14 cellular contexts compared by ENCODE assay signal in genomic region chr10:73073627-73074026, GRCh38. TPM values are rescaled to one million over a fixed set of nuclear protein-coding genes. Genes with fewer than 3 reads are reported as not detected.
DNase-seq lines count a peak whose midpoint lies in the region; ATAC-seq and FAIRE-seq lines count a peak whose summit lies in the region.
"Had no signal": no experiment of that assay in that cellular context is flagged by ENCODE, and none has a peak within 500 bp of the region (broad histone marks: within the 10 kb centered on the region; RNA-seq: fewer than 3 reads in every experiment).

No MANE protein-coding gene starts in this region.

- H3K27ac Mint-ChIP-seq in activated CD4-positive, alpha-beta T cell treated with anti-CD3 and anti-CD28 coated beads for 36 hours: no peak overlapping the region
- no peak overlapping the region for H3K27ac Mint-ChIP-seq in activated CD4-positive, alpha-beta T cell treated with anti-CD3 and anti-CD28 coated beads, Interleukin-2, amount 10 ng/mL, durations not matched to agents 7 days and 5 days
- peak overlapping the region; percentile 26 for H3K27ac Mint-ChIP-seq in activated T-helper 1 cell treated with anti-CD3 and anti-CD28 coated beads, Interleukin-12 subunit alpha, Interleukin-12 subunit beta, Interleukin-2, Interleukin-4 antibody, amounts not matched to agents 30 ng/mL and 10 ng/mL and 1 ng/mL, durations not matched to agents 14 hours and 24 hours and 36 hours
- peak overlapping the region; percentile 32 for H3K27ac Mint-ChIP-seq in stimulated activated effector memory CD8-positive, alpha-beta T cell treated with anti-CD3 and anti-CD28 coated beads, Interleukin-12 subunit alpha, Interleukin-12 subunit beta, amount 100 ng/mL, for 72 hours
- H3K27ac Mint-ChIP-seq: B cell; CD4-positive, alpha-beta T cell had no signal

- peaks cover 31% of the 10 kb centered on the region for H3K36me3 Mint-ChIP-seq in activated CD4-positive, alpha-beta T cell treated with anti-CD3 and anti-CD28 coated beads for 36 hours (ENCODE audit: low read depth)
- peaks cover 28% of the 10 kb centered on the region for H3K36me3 Mint-ChIP-seq in activated CD4-positive, alpha-beta T cell treated with anti-CD3 and anti-CD28 coated beads, Interleukin-2, amount 10 ng/mL, durations not matched to agents 7 days and 5 days (ENCODE audit: low read depth)
- peaks cover 33% of the 10 kb centered on the region for H3K36me3 Mint-ChIP-seq in activated T-helper 1 cell treated with anti-CD3 and anti-CD28 coated beads, Interleukin-12 subunit alpha, Interleukin-12 subunit beta, Interleukin-2, Interleukin-4 antibody, amounts not matched to agents 30 ng/mL and 10 ng/mL and 1 ng/mL, durations not matched to agents 14 hours and 24 hours and 36 hours (ENCODE audit: low read depth)
- peaks cover 97% of the 10 kb centered on the region for H3K36me3 Mint-ChIP-seq in stimulated activated effector memory CD8-positive, alpha-beta T cell treated with anti-CD3 and anti-CD28 coated beads, Interleukin-12 subunit alpha, Interleukin-12 subunit beta, amount 100 ng/mL, for 72 hours

- no peaks in the 10 kb centered on the region for H3K27me3 Mint-ChIP-seq in activated CD4-positive, alpha-beta T cell treated with anti-CD3 and anti-CD28 coated beads for 36 hours
- no peaks in the 10 kb centered on the region for H3K27me3 Mint-ChIP-seq in activated CD4-positive, alpha-beta T cell treated with anti-CD3 and anti-CD28 coated beads, Interleukin-2, amount 10 ng/mL, durations not matched to agents 7 days and 5 days
- no peaks in the 10 kb centered on the region for H3K27me3 Mint-ChIP-seq in activated T-helper 1 cell treated with anti-CD3 and anti-CD28 coated beads, Interleukin-12 subunit alpha, Interleukin-12 subunit beta, Interleukin-2, Interleukin-4 antibody, amounts not matched to agents 30 ng/mL and 10 ng/mL and 1 ng/mL, durations not matched to agents 14 hours and 24 hours and 36 hours (ENCODE audit: insufficient read depth)
- H3K27me3 Mint-ChIP-seq: B cell; CD4-positive, alpha-beta T cell had no signal

- no peak for DNase-seq in activated CD4-positive, alpha-beta T cell treated with anti-CD3 and anti-CD28 coated beads for 36 hours
- DNase-seq in activated CD4-positive, alpha-beta T cell treated with anti-CD3 and anti-CD28 coated beads, Interleukin-2, amount 10 ng/mL, durations not matched to agents 7 days and 5 days: no peak
- DNase-seq in GM19239 (ENCODE audit: insufficient read length, low spot score): no peak
- DNase-seq in activated T-helper 1 cell treated with anti-CD3 and anti-CD28 coated beads, Interleukin-12 subunit alpha, Interleukin-12 subunit beta, Interleukin-2, Interleukin-4 antibody, amounts not matched to agents 30 ng/mL and 10 ng/mL and 1 ng/mL, durations not matched to agents 14 hours and 24 hours and 36 hours (ENCODE audit: low spot score): no peak
- no peak for DNase-seq in stimulated activated effector memory CD8-positive, alpha-beta T cell treated with anti-CD3 and anti-CD28 coated beads, Interleukin-12 subunit alpha, Interleukin-12 subunit beta, amount 100 ng/mL, for 72 hours (ENCODE audit: low spot score in 2 of 2)
- no peak for DNase-seq in NCI-H446 (lab: John Stamatoyannopoulos, UW)
- DNase-seq in NCI-H82 treated with DMSO at 0.1 percent for 48 hours (lab: John Stamatoyannopoulos, UW; ENCODE audit: unreplicated experiment): no peak
- DNase-seq: C1 segment of cervical spinal cord; Calu3; CD4-positive, alpha-beta T cell; DMS 273 treated with DMSO at 0.1 percent for 48 hours; GM23248; H7 had no signal

- intact Hi-C loops in activated CD4-positive, alpha-beta T cell treated with anti-CD3 and anti-CD28 coated beads for 36 hours (cut with DNase I, micrococcal nuclease): no loop called here
- intact Hi-C loops in activated T-helper 1 cell treated with anti-CD3 and anti-CD28 coated beads, Interleukin-12 subunit alpha, Interleukin-12 subunit beta, Interleukin-2, Interleukin-4 antibody, amounts not matched to agents 30 ng/mL and 10 ng/mL and 1 ng/mL, durations not matched to agents 14 hours and 24 hours and 36 hours (cut with micrococcal nuclease): no loop called here

- POLR2A ChIA-PET in activated CD4-positive, alpha-beta T cell treated with anti-CD3 and anti-CD28 coated beads for 36 hours (lab: Charles Lee): no interaction called here
- POLR2A ChIA-PET in activated CD4-positive, alpha-beta T cell treated with anti-CD3 and anti-CD28 coated beads, Interleukin-2, amount 10 ng/mL, durations not matched to agents 7 days and 5 days (lab: Charles Lee): no interaction called here

- H3K9me3 Mint-ChIP-seq in activated CD4-positive, alpha-beta T cell treated with anti-CD3 and anti-CD28 coated beads for 36 hours (ENCODE audit: low read depth): no peaks in the 10 kb centered on the region
- H3K9me3 Mint-ChIP-seq in activated CD4-positive, alpha-beta T cell treated with anti-CD3 and anti-CD28 coated beads, Interleukin-2, amount 10 ng/mL, durations not matched to agents 7 days and 5 days: no peaks in the 10 kb centered on the region
- H3K9me3 Mint-ChIP-seq in activated T-helper 1 cell treated with anti-CD3 and anti-CD28 coated beads, Interleukin-12 subunit alpha, Interleukin-12 subunit beta, Interleukin-2, Interleukin-4 antibody, amounts not matched to agents 30 ng/mL and 10 ng/mL and 1 ng/mL, durations not matched to agents 14 hours and 24 hours and 36 hours: no peaks in the 10 kb centered on the region
- no peaks in the 10 kb centered on the region for H3K9me3 Mint-ChIP-seq in stimulated activated effector memory CD8-positive, alpha-beta T cell treated with anti-CD3 and anti-CD28 coated beads, Interleukin-12 subunit alpha, Interleukin-12 subunit beta, amount 100 ng/mL, for 72 hours
- H3K9me3 Mint-ChIP-seq: CD4-positive, alpha-beta T cell had no signal

- peak; percentile 39 for ATAC-seq in activated CD4-positive, alpha-beta T cell treated with anti-CD3 and anti-CD28 coated beads for 36 hours
- peak; percentile 65 for ATAC-seq in stimulated activated effector memory CD8-positive, alpha-beta T cell treated with anti-CD3 and anti-CD28 coated beads, Interleukin-12 subunit alpha, Interleukin-12 subunit beta, amount 100 ng/mL, for 72 hours

- peaks cover 18% of the 10 kb centered on the region for H3K4me1 Mint-ChIP-seq in activated CD4-positive, alpha-beta T cell treated with anti-CD3 and anti-CD28 coated beads for 36 hours
- peaks cover 13% of the 10 kb centered on the region for H3K4me1 Mint-ChIP-seq in activated CD4-positive, alpha-beta T cell treated with anti-CD3 and anti-CD28 coated beads, Interleukin-2, amount 10 ng/mL, durations not matched to agents 7 days and 5 days
- peaks cover 23% of the 10 kb centered on the region for H3K4me1 Mint-ChIP-seq in activated T-helper 1 cell treated with anti-CD3 and anti-CD28 coated beads, Interleukin-12 subunit alpha, Interleukin-12 subunit beta, Interleukin-2, Interleukin-4 antibody, amounts not matched to agents 30 ng/mL and 10 ng/mL and 1 ng/mL, durations not matched to agents 14 hours and 24 hours and 36 hours (ENCODE audit: low read depth)
- H3K4me1 Mint-ChIP-seq in stimulated activated effector memory CD8-positive, alpha-beta T cell treated with anti-CD3 and anti-CD28 coated beads, Interleukin-12 subunit alpha, Interleukin-12 subunit beta, amount 100 ng/mL, for 72 hours: peaks cover 9% of the 10 kb centered on the region

- no peak overlapping the region for H3K4me3 Mint-ChIP-seq in activated CD4-positive, alpha-beta T cell treated with anti-CD3 and anti-CD28 coated beads for 36 hours
- no peak overlapping the region for H3K4me3 Mint-ChIP-seq in activated CD4-positive, alpha-beta T cell treated with anti-CD3 and anti-CD28 coated beads, Interleukin-2, amount 10 ng/mL, durations not matched to agents 7 days and 5 days
- no peak overlapping the region for H3K4me3 Mint-ChIP-seq in activated T-helper 1 cell treated with anti-CD3 and anti-CD28 coated beads, Interleukin-12 subunit alpha, Interleukin-12 subunit beta, Interleukin-2, Interleukin-4 antibody, amounts not matched to agents 30 ng/mL and 10 ng/mL and 1 ng/mL, durations not matched to agents 14 hours and 24 hours and 36 hours
- no peak overlapping the region for H3K4me3 Mint-ChIP-seq in stimulated activated effector memory CD8-positive, alpha-beta T cell treated with anti-CD3 and anti-CD28 coated beads, Interleukin-12 subunit alpha, Interleukin-12 subunit beta, amount 100 ng/mL, for 72 hours
- H3K4me3 Mint-ChIP-seq: B cell; CD4-positive, alpha-beta T cell had no signal

- CTCF ChIA-PET in activated CD4-positive, alpha-beta T cell treated with anti-CD3 and anti-CD28 coated beads for 36 hours (lab: Charles Lee): no interaction called here
- CTCF ChIA-PET in activated CD4-positive, alpha-beta T cell treated with anti-CD3 and anti-CD28 coated beads, Interleukin-2, amount 10 ng/mL, durations not matched to agents 7 days and 5 days (lab: Charles Lee): interaction anchor here (1.0 to 1.9 kb wide), 2 partner anchors 9 to 36 kb away, joined by 3 to 4 read pairs; partner anchors contain the start of gene NUDT13

- peak; percentile 45 for FAIRE-seq in GM19239 (lab: Jason Lieb, UNC)

RNA-seq across cellular contexts. Expression of gene P4HA1, which starts 23.0 kb away (rescaled TPM):
- total RNA-seq in activated CD4-positive, alpha-beta T cell treated with anti-CD3 and anti-CD28 coated beads for 36 hours: 10 to 100 TPM; 51.8 to 58.5 TPM
- 10 to 100 TPM; 31.4 to 32.9 TPM for total RNA-seq in activated CD4-positive, alpha-beta T cell treated with anti-CD3 and anti-CD28 coated beads, Interleukin-2, amount 10 ng/mL, durations not matched to agents 7 days and 5 days
- 52.8 and 54.5 TPM in 2 replicates for total RNA-seq in activated T-helper 1 cell treated with anti-CD3 and anti-CD28 coated beads, Interleukin-12 subunit alpha, Interleukin-12 subunit beta, Interleukin-2, Interleukin-4 antibody, amounts not matched to agents 30 ng/mL and 10 ng/mL and 1 ng/mL, durations not matched to agents 14 hours and 24 hours and 36 hours

RNA-seq across cellular contexts. Expression of gene NUDT13, which starts 36.6 kb away (rescaled TPM):
- 1 to 10 TPM; 1.6 to 2.2 TPM for total RNA-seq in activated CD4-positive, alpha-beta T cell treated with anti-CD3 and anti-CD28 coated beads for 36 hours
- total RNA-seq in activated CD4-positive, alpha-beta T cell treated with anti-CD3 and anti-CD28 coated beads, Interleukin-2, amount 10 ng/mL, durations not matched to agents 7 days and 5 days: 1 to 10 TPM; 1.5 TPM
- total RNA-seq in activated T-helper 1 cell treated with anti-CD3 and anti-CD28 coated beads, Interleukin-12 subunit alpha, Interleukin-12 subunit beta, Interleukin-2, Interleukin-4 antibody, amounts not matched to agents 30 ng/mL and 10 ng/mL and 1 ng/mL, durations not matched to agents 14 hours and 24 hours and 36 hours: 0.81 and 0.83 TPM in 2 replicates

Comparison
In these comparisons a context has a peak if more than half of its experiments do, and no peak if none do; other contexts are left out.
1. H3K27ac Mint-ChIP-seq: peak in activated T-helper 1 cell treated with anti-CD3 and anti-CD28 coated beads, Interleukin-12 subunit alpha, Interleukin-12 subunit beta, Interleukin-2, Interleukin-4 antibody, amounts not matched to agents 30 ng/mL and 10 ng/mL and 1 ng/mL, durations not matched to agents 14 hours and 24 hours and 36 hours (single experiment) and stimulated activated effector memory CD8-positive, alpha-beta T cell treated with anti-CD3 and anti-CD28 coated beads, Interleukin-12 subunit alpha, Interleukin-12 subunit beta, amount 100 ng/mL, for 72 hours (single experiment); none in activated CD4-positive, alpha-beta T cell treated with anti-CD3 and anti-CD28 coated beads for 36 hours (single experiment) and activated CD4-positive, alpha-beta T cell treated with anti-CD3 and anti-CD28 coated beads, Interleukin-2, amount 10 ng/mL, durations not matched to agents 7 days and 5 days (single experiment).